ENCODE assay signal across 11 cellular contexts in the genomic region with DNA sequence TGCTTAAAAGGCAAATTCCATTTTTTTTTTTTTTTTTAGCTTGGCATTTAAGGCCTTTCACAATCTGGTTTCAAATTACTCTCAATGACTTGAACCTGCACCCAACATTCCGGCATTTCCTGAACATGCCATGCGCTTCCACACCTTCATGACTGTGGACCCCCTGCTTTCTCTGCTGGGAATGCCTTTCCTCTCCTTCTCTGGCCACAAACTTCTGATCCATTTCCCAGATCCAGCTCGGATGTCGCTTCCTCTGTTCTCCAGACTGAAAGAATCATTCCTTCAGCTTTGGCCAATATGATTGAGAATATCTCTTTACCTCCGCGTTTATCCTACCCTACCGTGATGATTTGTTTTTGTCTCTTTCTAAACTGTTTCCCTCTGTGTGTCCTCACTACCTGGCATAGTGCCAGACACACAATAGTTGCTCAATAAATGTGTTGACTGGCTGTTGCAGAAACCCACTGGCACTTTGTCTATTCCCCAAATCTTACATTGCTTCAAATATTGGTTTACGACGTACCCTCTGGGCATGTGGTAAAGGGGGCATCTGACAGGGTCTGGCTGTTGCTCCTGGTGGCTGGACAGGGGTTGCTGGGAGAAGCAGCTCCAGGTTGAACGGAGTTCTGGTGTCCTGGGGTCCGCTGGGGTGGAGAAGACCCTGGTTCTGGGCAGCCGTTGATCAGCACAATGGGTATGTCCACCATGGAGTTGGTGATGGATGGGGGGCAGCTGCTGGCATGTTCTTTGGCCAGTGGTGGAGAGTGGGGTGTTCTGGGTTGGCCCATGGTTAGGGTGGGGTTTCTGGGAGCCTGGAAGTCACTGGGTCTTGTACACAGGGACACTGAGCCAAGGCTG. TPM values are rescaled to one million over a fixed set of nuclear protein-coding genes. Genes with fewer than 3 reads are reported as not detected.
DNase-seq lines count a peak whose midpoint lies in the region; ATAC-seq, FAIRE-seq and TF ChIP-seq lines count a peak whose summit lies in the region.
"Had no signal": no experiment of that assay in that cellular context is flagged by ENCODE, and none has a peak within 500 bp of the region (broad histone marks: within the 10 kb centered on the region; RNA-seq: fewer than 3 reads in every experiment).

No MANE protein-coding gene starts in this region.

- FAIRE-seq in HepG2 (lab: Jason Lieb, UNC) (no peak), urothelium cell line (lab: Jason Lieb, UNC) (peak; percentile 81)

- no TSS peak for BruUV-seq in HepG2 (replicated peaks; lab: Mats Ljungman, UMichigan)

- peaks cover 61% of the 10 kb centered on the region for H3K4me1 Mint-ChIP-seq in activated CD8-positive, alpha-beta T cell treated with anti-CD3 and anti-CD28 coated beads for 36 hours (ENCODE audit: low read depth)
- H3K4me1 Mint-ChIP-seq in GM23338, result peaks cover 49% of the 10 kb centered on the region

- H3K9me2 ChIP-seq in GM23338 (ENCODE audit: insufficient read depth), result 0 out of 2 replicates have a peak, but pooled peaks cover 3% of the 10 kb centered on the region

- in situ Hi-C loops in HepG2 (cut with HindIII; ENCODE audit: extremely low pct_ligation_motif_present, low pct_unique_long_range_greater_than_20kb), result no loop called here

- CTCF ChIA-PET in HepG2 (lab: Yijun Ruan, JAX; ENCODE audit: low intra/inter-chr PET ratio, low total read pairs), result no interaction called here
- CTCF ChIA-PET in activated CD8-positive, alpha-beta T cell treated with anti-CD3 and anti-CD28 coated beads for 36 hours (lab: Charles Lee), result interaction anchor here (1.8 to 1.9 kb wide), 3 partner anchors 10 to 74 kb away, joined by 4 to 10 read pairs (median 5); no protein-coding TSS in a partner anchor

- intact Hi-C loops in HepG2 (cut with micrococcal nuclease; ENCODE audit: unreplicated experiment) (no loop called here), right lobe of liver (cut with DNase I) (loop anchor here in 1 of 2 donors (10.0 kb wide), 1 partner anchor 122 kb away; a partner anchor contains a TSS)
- intact Hi-C loops in activated CD8-positive, alpha-beta T cell treated with anti-CD3 and anti-CD28 coated beads for 36 hours (cut with micrococcal nuclease), result no loop called here

- peak overlapping the region; percentile 39 for H3K27ac Mint-ChIP-seq in activated CD8-positive, alpha-beta T cell treated with anti-CD3 and anti-CD28 coated beads for 36 hours
- H3K27ac Mint-ChIP-seq in GM23338, result no peak overlapping the region
- H3K27ac Mint-ChIP-seq: memory B cell had no signal

- TF ChIP-seq CTCF in HepG2 (CRISPR knock-in tag; IDR thresholded peaks at IDR 0.05), result no peak
- TF ChIP-seq CTCF in right lobe of liver (IDR thresholded peaks at IDR 0.05), result no peak
- no peak for TF ChIP-seq CTCF in activated CD8-positive, alpha-beta T cell treated with anti-CD3 and anti-CD28 coated beads for 36 hours (IDR thresholded peaks at IDR 0.05)
- no peak for TF ChIP-seq CTCF in kidney epithelial cell (IDR thresholded peaks at IDR 0.05; ENCODE audit: insufficient read depth, low read length, poor library complexity, severe bottlenecking)
- no peak for TF ChIP-seq CTCF in GM23338 (conservative IDR thresholded peaks at IDR 0.05; ENCODE audit: low read depth in 2 of 2)

- H3K9me3 ChIP-seq in HepG2 (ENCODE audit: low read length) (no peaks in the 10 kb centered on the region), right lobe of liver (no peaks in the 10 kb centered on the region)

- H2AFZ ChIP-seq in HepG2 (ENCODE audit: low read length) (no peak overlapping the region), GM23338 (no peak overlapping the region)

- no peaks in the 10 kb centered on the region for H3K36me3 ChIP-seq in HepG2 (replicated peaks in 1 of 2; ENCODE audit: control insufficient read depth in 1 of 2, insufficient read depth in 2 of 2, low read length in 2 of 2)
- no peaks in the 10 kb centered on the region for H3K36me3 ChIP-seq in right lobe of liver
- no peaks in the 10 kb centered on the region for H3K36me3 ChIP-seq in kidney epithelial cell (ENCODE audit: control insufficient read depth, insufficient read depth, low read length)
- H3K36me3 ChIP-seq in GM23338 (ENCODE audit: insufficient read depth), result no peaks in the 10 kb centered on the region
- H3K36me3 ChIP-seq: cardiac muscle cell had no signal

- no peaks in the 10 kb centered on the region for H4K20me1 ChIP-seq in HepG2 (ENCODE audit: insufficient read depth, low read length)
- H4K20me1 ChIP-seq in GM23338 (replicated peaks; ENCODE audit: insufficient read depth), result no peaks in the 10 kb centered on the region

- peaks cover 49% of the 10 kb centered on the region for H3K4me1 ChIP-seq in HepG2 (ENCODE audit: insufficient read depth, low read length)
- H3K4me1 ChIP-seq in right lobe of liver, result no peaks in the 10 kb centered on the region
- H3K4me1 ChIP-seq in GM23338 (ENCODE audit: insufficient read depth), result peaks cover 38% of the 10 kb centered on the region

- no peak for TF ChIP-seq RAD21 in HepG2 (CRISPR knock-in tag; IDR thresholded peaks at IDR 0.05)

- ATAC-seq in HepG2 (no peak), right lobe of liver (no peak), HG02798 (IDR thresholded peaks at IDR 0.05; ENCODE audit: poor library complexity, unreplicated experiment) (no peak), GM23338 (no peak)
- no peak for ATAC-seq in activated CD8-positive, alpha-beta T cell treated with anti-CD3 and anti-CD28 coated beads for 36 hours

- H3K4me3 ChIP-seq in HepG2 (replicated peaks in 1 of 3; ENCODE audit: insufficient read depth in 1 of 3, low read depth in 2 of 3, low read length in 3 of 3) (no peak overlapping the region), right lobe of liver (no peak overlapping the region), kidney epithelial cell (ENCODE audit: low read depth, low read length) (no peak overlapping the region), GM23338 (no peak overlapping the region)
- H3K4me3 ChIP-seq: cardiac muscle cell had no signal

- H3K27ac ChIP-seq in HepG2 (ENCODE audit: extremely low read length, insufficient read depth, low read length) (no peak overlapping the region), right lobe of liver (no peak overlapping the region), GM23338 (ENCODE audit: low read depth) (no peak overlapping the region)
- H3K27ac ChIP-seq: cardiac muscle cell had no signal

- no peak for TF ChIP-seq EP300 in HepG2 (IDR thresholded peaks at IDR 0.05; ENCODE audit: low read depth in 2 of 2, low read length in 2 of 2)
- TF ChIP-seq EP300 in HepG2 (CRISPR knock-in tag; IDR thresholded peaks at IDR 0.05; ENCODE audit: borderline replicate concordance), result no peak

- no peaks in the 10 kb centered on the region for H3K9me3 Mint-ChIP-seq in activated CD8-positive, alpha-beta T cell treated with anti-CD3 and anti-CD28 coated beads for 36 hours
- H3K9me3 Mint-ChIP-seq in GM23338, result no peaks in the 10 kb centered on the region
- H3K9me3 Mint-ChIP-seq: memory B cell had no signal

- H3F3A ChIP-seq in GM23338 (replicated peaks; ENCODE audit: low read depth), result 0 out of 2 replicates have a peak, but pooled peaks cover 8% of the 10 kb centered on the region

- 57% methylated on average over 12 of the region's 12 CpGs for WGBS in HepG2 (ENCODE audit: low lambda C conversion rate)
- WGBS in right lobe of liver (ENCODE audit: insufficient coverage, low coverage, low lambda C conversion rate, missing lambda C conversion rate), result 67% methylated on average over 9 of the region's 12 CpGs

- DNase-seq in HepG2 (ENCODE audit: low spot score) (no peak), right lobe of liver (no peak), kidney epithelial cell (ENCODE audit: low read depth) (peak; percentile 72), urothelium cell line (ENCODE audit: low spot score) (peak; percentile 56), NCI-H1048 (lab: John Stamatoyannopoulos, UW) (no peak), GM23338 (ENCODE audit: low spot score) (no peak)
- no peak for DNase-seq in activated CD8-positive, alpha-beta T cell treated with anti-CD3 and anti-CD28 coated beads for 36 hours

- no peaks in the 10 kb centered on the region for H3K27me3 Mint-ChIP-seq in activated CD8-positive, alpha-beta T cell treated with anti-CD3 and anti-CD28 coated beads for 36 hours
- peaks cover 17% of the 10 kb centered on the region for H3K27me3 Mint-ChIP-seq in GM23338 (ENCODE audit: insufficient read depth, low read depth, poor library complexity)
- H3K27me3 Mint-ChIP-seq: memory B cell had no signal

- H3K79me2 ChIP-seq in HepG2 (ENCODE audit: insufficient read depth, low read length) (no peaks in the 10 kb centered on the region), GM23338 (replicated peaks; ENCODE audit: insufficient read depth) (no peaks in the 10 kb centered on the region)

- no peaks in the 10 kb centered on the region for H3K36me3 Mint-ChIP-seq in activated CD8-positive, alpha-beta T cell treated with anti-CD3 and anti-CD28 coated beads for 36 hours (ENCODE audit: low read depth)
- H3K36me3 Mint-ChIP-seq in GM23338 (ENCODE audit: low read depth), result no peaks in the 10 kb centered on the region; the same call in 2 of the 3 replicates
- H3K36me3 Mint-ChIP-seq: memory B cell had no signal

- H3K9ac ChIP-seq in HepG2 (ENCODE audit: insufficient read depth, low read depth, low read length), result no peak overlapping the region

- H3K27me3 ChIP-seq in HepG2 (ENCODE audit: control insufficient read depth in 1 of 2, insufficient read depth in 2 of 2, low read length in 2 of 2) (no peaks in the 10 kb centered on the region), right lobe of liver (no peaks in the 10 kb centered on the region), kidney epithelial cell (ENCODE audit: control insufficient read depth, insufficient read depth, low read length) (no peaks in the 10 kb centered on the region), GM23338 (ENCODE audit: insufficient read depth) (no peaks in the 10 kb centered on the region)
- H3K27me3 ChIP-seq: cardiac muscle cell had no signal

- H3K4me2 ChIP-seq in HepG2 (ENCODE audit: low read depth, low read length), result no peak overlapping the region
- no peak overlapping the region for H3K4me2 ChIP-seq in GM23338

- no peak for TF ChIP-seq POLR2A in HepG2 (IDR thresholded peaks at IDR 0.05; ENCODE audit: insufficient read depth in 1 of 2, low read depth in 2 of 2, low read length in 2 of 2)
- TF ChIP-seq POLR2A in right lobe of liver (IDR thresholded peaks at IDR 0.05), result no peak

- no peak overlapping the region for H3K4me3 Mint-ChIP-seq in activated CD8-positive, alpha-beta T cell treated with anti-CD3 and anti-CD28 coated beads for 36 hours
- H3K4me3 Mint-ChIP-seq in GM23338, result no peak overlapping the region
- H3K4me3 Mint-ChIP-seq: memory B cell had no signal

- POLR2A ChIA-PET in HepG2 (lab: Yijun Ruan, JAX), result interaction anchor here (1.0 to 1.4 kb wide), 2 partner anchors 10 to 62 kb away, joined by 3 read pairs; no protein-coding TSS in a partner anchor
- POLR2A ChIA-PET in activated CD8-positive, alpha-beta T cell treated with anti-CD3 and anti-CD28 coated beads for 36 hours (lab: Charles Lee), result interaction anchor here (1.0 kb wide), 1 partner anchor 9 kb away, joined by 3 read pairs; no protein-coding TSS in a partner anchor

RNA-seq across cellular contexts. Expression of a gene that starts 14.7 kb away (rescaled TPM):
- total RNA-seq in HepG2 (2016; rRNA removed; fragmentation: Illumina TruSeq; extraction: Trizol) (0.58 TPM in 2 replicates), right lobe of liver (not detected), kidney epithelial cell (0.34 TPM in 1 of 2 replicates, not detected in the other)
- total RNA-seq in HepG2 (2016; cell fraction: cytosol; rRNA removed; fragmentation: Illumina TruSeq; extraction: Trizol; ENCODE audit: low read depth), result 0.18 and 0.20 TPM in 2 replicates
- total RNA-seq in HepG2 (2016; cell fraction: insoluble cytoplasmic fraction; rRNA removed; fragmentation: Illumina TruSeq; extraction: Trizol), result 0.32 and 0.51 TPM in 2 replicates
- 0.31 and 0.38 TPM in 2 replicates for total RNA-seq in HepG2 (2016; cell fraction: membrane; rRNA removed; fragmentation: Illumina TruSeq; extraction: Trizol)
- 0.37 and 1.3 TPM in 2 replicates for total RNA-seq in HepG2 (2016; cell fraction: nucleus; rRNA removed; fragmentation: Illumina TruSeq; extraction: Trizol)
- polyA plus RNA-seq in HepG2 (2011; rRNA removed) (1.7 and 2.1 TPM in 2 replicates), GM23338 (2016; fragmentation: Nextera tagmentation; extraction: Ambion mirVana) (0.31 and 0.64 TPM in 2 replicates)
- polyA plus RNA-seq in HepG2 (2011; cell fraction: cytosol; rRNA removed), result 0.69 and 1.3 TPM in 2 replicates
- polyA plus RNA-seq in HepG2 (2011; cell fraction: nucleus; rRNA removed), result 7.1 and 10.8 TPM in 2 replicates
- 0.37 and 0.42 TPM in 2 replicates for polyA plus RNA-seq in HepG2 (2012)
- 0.20 and 0.22 TPM in 2 replicates for polyA plus RNA-seq in HepG2 (2016; cell fraction: cytosol; fragmentation: Illumina TruSeq; extraction: Trizol; ENCODE audit: low read depth)
- 1.3 and 2.3 TPM in 2 replicates for polyA plus RNA-seq in HepG2 (2016; cell fraction: insoluble cytoplasmic fraction; fragmentation: Illumina TruSeq; extraction: Trizol; ENCODE audit: low read depth)
- polyA plus RNA-seq in HepG2 (2016; cell fraction: membrane; fragmentation: Illumina TruSeq; extraction: Trizol; ENCODE audit: low read depth), result 0.34 and 0.72 TPM in 2 replicates
- 4.4 and 6.8 TPM in 2 replicates for polyA plus RNA-seq in HepG2 (2016; cell fraction: nucleus; fragmentation: Illumina TruSeq; extraction: Trizol; ENCODE audit: insufficient read depth, low read depth)
- 7.4 and 24.1 TPM in 2 replicates for polyA minus RNA-seq in HepG2 (2011; rRNA and poly(A)+ RNA removed; ENCODE audit: low replicate concordance)
- polyA minus RNA-seq in HepG2 (2011; cell fraction: cytosol; rRNA and poly(A)+ RNA removed), result 2.6 and 3.7 TPM in 2 replicates
- 4.0 and 6.1 TPM in 2 replicates for polyA minus RNA-seq in HepG2 (2011; cell fraction: nucleus; rRNA and poly(A)+ RNA removed)
- total RNA-seq in activated CD8-positive, alpha-beta T cell treated with anti-CD3 and anti-CD28 coated beads for 36 hours, result 1 to 10 TPM; 5.8 to 6.3 TPM
- 0.08 and 4.9 TPM in 2 replicates for total RNA-seq in GM23338 (2014; rRNA removed; shearing (Covaris generic))
- total RNA-seq: cardiac muscle cell, SK-MEL-5 had no signal
- polyA plus RNA-seq: cardiac muscle cell had no signal

RNA-seq across cellular contexts. Expression of a gene that starts 43.5 kb away (rescaled TPM):
- total RNA-seq in HepG2 (2016; rRNA removed; fragmentation: Illumina TruSeq; extraction: Trizol) (4.1 and 4.9 TPM in 2 replicates), right lobe of liver (100 to 1,000 TPM; 382 to 716 (median 430) TPM), kidney epithelial cell (53.6 and 59.8 TPM in 2 replicates)
- 3.4 and 4.0 TPM in 2 replicates for total RNA-seq in HepG2 (2016; cell fraction: cytosol; rRNA removed; fragmentation: Illumina TruSeq; extraction: Trizol; ENCODE audit: low read depth)
- 3.5 and 4.8 TPM in 2 replicates for total RNA-seq in HepG2 (2016; cell fraction: insoluble cytoplasmic fraction; rRNA removed; fragmentation: Illumina TruSeq; extraction: Trizol)
- 10.9 and 13.2 TPM in 2 replicates for total RNA-seq in HepG2 (2016; cell fraction: membrane; rRNA removed; fragmentation: Illumina TruSeq; extraction: Trizol)
- total RNA-seq in HepG2 (2016; cell fraction: nucleus; rRNA removed; fragmentation: Illumina TruSeq; extraction: Trizol), result 10.1 and 10.9 TPM in 2 replicates
- polyA plus RNA-seq in HepG2 (2011; rRNA removed) (43.6 and 49.0 TPM in 2 replicates), GM23338 (2016; fragmentation: Nextera tagmentation; extraction: Ambion mirVana) (37.6 and 38.7 TPM in 2 replicates)
- polyA plus RNA-seq in HepG2 (2011; cell fraction: cytosol; rRNA removed), result 42.1 and 55.6 TPM in 2 replicates
- 26.0 and 26.1 TPM in 2 replicates for polyA plus RNA-seq in HepG2 (2011; cell fraction: nucleus; rRNA removed)
- 23.1 and 40.9 TPM in 2 replicates for polyA plus RNA-seq in HepG2 (2012)
- polyA plus RNA-seq in HepG2 (2016; cell fraction: cytosol; fragmentation: Illumina TruSeq; extraction: Trizol; ENCODE audit: low read depth), result 11.4 and 15.1 TPM in 2 replicates
- polyA plus RNA-seq in HepG2 (2016; cell fraction: insoluble cytoplasmic fraction; fragmentation: Illumina TruSeq; extraction: Trizol; ENCODE audit: low read depth), result 10.4 and 12.4 TPM in 2 replicates
- 18.8 and 25.1 TPM in 2 replicates for polyA plus RNA-seq in HepG2 (2016; cell fraction: membrane; fragmentation: Illumina TruSeq; extraction: Trizol; ENCODE audit: low read depth)
- polyA plus RNA-seq in HepG2 (2016; cell fraction: nucleus; fragmentation: Illumina TruSeq; extraction: Trizol; ENCODE audit: insufficient read depth, low read depth), result 24.8 and 29.0 TPM in 2 replicates
- 0.19 and 99.5 TPM in 2 replicates for polyA minus RNA-seq in HepG2 (2011; rRNA and poly(A)+ RNA removed; ENCODE audit: low replicate concordance)
- polyA minus RNA-seq in HepG2 (2011; cell fraction: cytosol; rRNA and poly(A)+ RNA removed), result 36.8 and 40.1 TPM in 2 replicates
- 12.3 and 12.9 TPM in 2 replicates for polyA minus RNA-seq in HepG2 (2011; cell fraction: nucleus; rRNA and poly(A)+ RNA removed)
- total RNA-seq in activated CD8-positive, alpha-beta T cell treated with anti-CD3 and anti-CD28 coated beads for 36 hours, result 10 to 100 TPM; 10.7 to 11.6 TPM
- total RNA-seq in GM23338 (2014; rRNA removed; shearing (Covaris generic)), result 78.9 and 87.2 TPM in 2 replicates

Comparison
In these comparisons a context has a peak if more than half of its experiments do, and no peak if none do; other contexts are left out.
1. DNase-seq: peak in kidney epithelial cell (single experiment) and urothelium cell line (single experiment); none in HepG2 (single experiment), right lobe of liver (0 of 3), activated CD8-positive, alpha-beta T cell treated with anti-CD3 and anti-CD28 coated beads for 36 hours (single experiment), NCI-H1048 (single experiment) and GM23338 (single experiment).